ENCODE assay signal across 8 cellular contexts in genomic region chr7:100836812-100837098, GRCh38. TPM values are rescaled to one million over a fixed set of nuclear protein-coding genes. Genes with fewer than 3 reads are reported as not detected.
DNase-seq lines count a peak whose midpoint lies in the region; ATAC-seq and TF ChIP-seq lines count a peak whose summit lies in the region.

No MANE protein-coding gene starts in this region.

- TF ChIP-seq CTCF in brain (conservative IDR thresholded peaks at IDR 0.05) (no peak), tibial nerve (IDR thresholded peaks at IDR 0.05) (no peak)

- H3K23ac ChIP-seq in mesendoderm (ENCODE audit: low read length), result no peak overlapping the region

- H3K9me3 ChIP-seq in tibial nerve, result no peaks in the 10 kb centered on the region

- no peaks in the 10 kb centered on the region for H3K9me3 Mint-ChIP-seq in activated naive CD4-positive, alpha-beta T cell treated with anti-CD3 and anti-CD28 coated beads, Interleukin-2, amount 50 U/mL, for 24 hours
- H3K9me3 Mint-ChIP-seq in brain, result no peaks in the 10 kb centered on the region

- H3K27ac Mint-ChIP-seq in activated naive CD4-positive, alpha-beta T cell treated with anti-CD3 and anti-CD28 coated beads, Interleukin-2, amount 50 U/mL, for 24 hours, result peak overlapping the region; percentile 79
- peak overlapping the region; percentile 91 to 98 (median 94) for H3K27ac Mint-ChIP-seq in brain

- H3K27me3 ChIP-seq in mesendoderm (ENCODE audit: insufficient read depth, low read length, poor library complexity) (no peaks in the 10 kb centered on the region), tibial nerve (no peaks in the 10 kb centered on the region)

- H3K27ac ChIP-seq in mesendoderm (ENCODE audit: low read depth, low read length), result peak overlapping the region; percentile 99
- H3K27ac ChIP-seq in tibial nerve, result peak overlapping the region; percentile 55 to 85 (median 68)

- ATAC-seq in GM21360 (IDR thresholded peaks at IDR 0.05; ENCODE audit: unreplicated experiment) (no peak), HG02981 (IDR thresholded peaks at IDR 0.05; ENCODE audit: unreplicated experiment) (no peak), GM18873 (IDR thresholded peaks at IDR 0.05; ENCODE audit: low FRiP score, unreplicated experiment) (no peak)

- H3K9ac ChIP-seq in mesendoderm (ENCODE audit: low read length), result peak overlapping the region; percentile 97

- no CpG with 5 or more reads among the region's 6 CpGs for WGBS in mesendoderm (ENCODE audit: extremely low coverage, insufficient coverage, low lambda C conversion rate)
- 19 to 25% methylated on average over 5 to 6 of the region's 6 CpGs for WGBS in tibial nerve, 2 donors

- no peak for TF ChIP-seq EP300 in tibial nerve (IDR thresholded peaks at IDR 0.05)

- H3K4me3 ChIP-seq in mesendoderm (ENCODE audit: low read length) (no peak overlapping the region), tibial nerve (peak overlapping the region in 3 of 4 donors; percentile 30 to 51 (median 42))

- peak overlapping the region; percentile 92 for H3K4ac ChIP-seq in mesendoderm (ENCODE audit: low read depth, low read length)

- no peak overlapping the region for H2BK15ac ChIP-seq in mesendoderm (replicated peaks; ENCODE audit: low read depth)

- H3K4me1 Mint-ChIP-seq in activated naive CD4-positive, alpha-beta T cell treated with anti-CD3 and anti-CD28 coated beads, Interleukin-2, amount 50 U/mL, for 24 hours, result peaks cover 9% of the 10 kb centered on the region
- peaks cover 32% of the 10 kb centered on the region for H3K4me1 Mint-ChIP-seq in brain

- peak overlapping the region; percentile 99 for H3K56ac ChIP-seq in mesendoderm (ENCODE audit: low read length)

- H3K36me3 Mint-ChIP-seq in activated naive CD4-positive, alpha-beta T cell treated with anti-CD3 and anti-CD28 coated beads, Interleukin-2, amount 50 U/mL, for 24 hours, result no peaks in the 10 kb centered on the region
- H3K36me3 Mint-ChIP-seq in brain, result no peaks in the 10 kb centered on the region

- no peak overlapping the region for H4K5ac ChIP-seq in mesendoderm (ENCODE audit: low read length)

- peak overlapping the region; percentile 86 for H3K4me2 ChIP-seq in mesendoderm (ENCODE audit: low read length)

- peaks cover 2% of the 10 kb centered on the region for H3K79me1 ChIP-seq in mesendoderm (ENCODE audit: low read length)

- H3K27me3 Mint-ChIP-seq in activated naive CD4-positive, alpha-beta T cell treated with anti-CD3 and anti-CD28 coated beads, Interleukin-2, amount 50 U/mL, for 24 hours, result peaks cover under 1% of the 10 kb centered on the region
- no peaks in the 10 kb centered on the region for H3K27me3 Mint-ChIP-seq in brain

- TF ChIP-seq POLR2A in tibial nerve (IDR thresholded peaks at IDR 0.05), result no peak

- no peak overlapping the region for H4K8ac ChIP-seq in mesendoderm (ENCODE audit: low read depth, low read length)

- peak overlapping the region; percentile 97 for H2BK5ac ChIP-seq in mesendoderm (ENCODE audit: low read length)

- H3K4me3 Mint-ChIP-seq in activated naive CD4-positive, alpha-beta T cell treated with anti-CD3 and anti-CD28 coated beads, Interleukin-2, amount 50 U/mL, for 24 hours, result peak overlapping the region; percentile 85
- H3K4me3 Mint-ChIP-seq in brain, result peak overlapping the region; percentile 73 to 85 (median 85)

- DNase-seq in activated naive CD4-positive, alpha-beta T cell (lab: John Stamatoyannopoulos, UW), result no peak
- no peak for DNase-seq in mesendoderm
- no peak for DNase-seq in tibial nerve (ENCODE audit: low spot score in 2 of 2)

- peak overlapping the region; percentile 93 for H3K18ac ChIP-seq in mesendoderm (ENCODE audit: low read length)

- H2AK5ac ChIP-seq in mesendoderm (ENCODE audit: low read length), result no peak overlapping the region

- H2BK120ac ChIP-seq in mesendoderm (ENCODE audit: low read depth, low read length), result peak overlapping the region; percentile 63

- H3K36me3 ChIP-seq in mesendoderm (ENCODE audit: control insufficient read depth, insufficient read depth, low read length) (no peaks in the 10 kb centered on the region), tibial nerve (no peaks in the 10 kb centered on the region)

- H3K4me1 ChIP-seq in mesendoderm (ENCODE audit: control insufficient read depth, low read depth, low read length) (peaks cover 6% of the 10 kb centered on the region), tibial nerve (peaks cover 0 to 17% (median 2%) of the 10 kb centered on the region in 4 donors)

- H3K79me2 ChIP-seq in mesendoderm (ENCODE audit: control insufficient read depth, insufficient read depth, low read length), result no peaks in the 10 kb centered on the region

RNA-seq across cellular contexts. Expression of gene EPHB4, which starts 9.4 kb away (rescaled TPM):
- polyA plus RNA-seq in brain (ENCODE audit: insufficient read depth, low read depth, low replicate concordance), result 3.0 TPM
- polyA plus RNA-seq in mesendoderm (2013, experiment 1 of 2), result 64.2 TPM
- polyA plus RNA-seq in mesendoderm (2013, experiment 2 of 2), result 64.1 TPM
- 10 to 100 TPM; 15.5 to 37.5 (median 25.9) TPM for total RNA-seq in tibial nerve

RNA-seq across cellular contexts. Expression of gene SLC12A9, which starts 15.8 kb away (rescaled TPM):
- 15.7 TPM for polyA plus RNA-seq in brain (ENCODE audit: insufficient read depth, low read depth, low replicate concordance)
- polyA plus RNA-seq in mesendoderm (2013, experiment 1 of 2), result 16.0 TPM
- 16.1 TPM for polyA plus RNA-seq in mesendoderm (2013, experiment 2 of 2)
- 10 to 100 TPM; 11.8 to 36.8 (median 32.1) TPM for total RNA-seq in tibial nerve

RNA-seq across cellular contexts. Expression of gene TRIP6, which starts 30.4 kb away (rescaled TPM):
- polyA plus RNA-seq in brain (ENCODE audit: insufficient read depth, low read depth, low replicate concordance), result 26.8 TPM
- polyA plus RNA-seq in mesendoderm (2013, experiment 1 of 2), result 84.1 TPM
- 85.5 TPM for polyA plus RNA-seq in mesendoderm (2013, experiment 2 of 2)
- 100 to 1,000 TPM in 1 of 4 donors, 10 to 100 TPM in 3; 63.9 to 119 (median 80.8) TPM for total RNA-seq in tibial nerve

RNA-seq across cellular contexts. Expression of gene SRRT, which starts 38.1 kb away (rescaled TPM):
- polyA plus RNA-seq in brain (ENCODE audit: insufficient read depth, low read depth, low replicate concordance), result 68.3 TPM
- 168 TPM for polyA plus RNA-seq in mesendoderm (2013, experiment 1 of 2)
- 157 TPM for polyA plus RNA-seq in mesendoderm (2013, experiment 2 of 2)
- 100 to 1,000 TPM in 1 of 4 donors, 10 to 100 TPM in 3; 72.6 to 124 (median 88.6) TPM for total RNA-seq in tibial nerve

RNA-seq across cellular contexts. Expression of gene UFSP1, which starts 52.8 kb away (rescaled TPM):
- polyA plus RNA-seq in brain (ENCODE audit: insufficient read depth, low read depth, low replicate concordance), result 1.1 TPM
- 2.1 TPM for polyA plus RNA-seq in mesendoderm (2013, experiment 1 of 2)
- polyA plus RNA-seq in mesendoderm (2013, experiment 2 of 2), result 2.2 TPM
- 10 to 100 TPM in 1 of 4 donors, 1 to 10 TPM in 3; 2.8 to 13.3 (median 5.0) TPM for total RNA-seq in tibial nerve
